In genomic region chr10:3237530-3237929, GRCh38 we compare ENCODE assay signal across 22 cellular contexts.
"Had no signal": no experiment of that assay in that cellular context is flagged by ENCODE, and none has a peak within 500 bp of the region (broad histone marks: within the 10 kb centered on the region; RNA-seq: fewer than 3 reads in every experiment).

No MANE protein-coding gene starts in this region.

- H3K27me3 ChIP-seq: esophagus muscularis mucosa, foreskin keratinocyte, gastroesophageal sphincter, heart left ventricle, hepatocyte, right lobe of liver, tibial artery, upper lobe of left lung had no signal

- H3K27ac ChIP-seq: esophagus muscularis mucosa, foreskin keratinocyte, gastroesophageal sphincter, heart left ventricle, hepatocyte, lower lobe of right lung, neutrophil, parathyroid adenoma, right lobe of liver, stomach, tibial artery, upper lobe of left lung had no signal

- DNase-seq: dermis blood vessel endothelial cell; effector memory CD4-positive, alpha-beta T cell; foreskin keratinocyte; heart left ventricle; left ventricle myocardium superior; lower lobe of right lung; natural killer cell; right lobe of liver; stimulated activated CD4-positive, alpha-beta T cell treated with anti-CD3 and anti-CD28 coated beads, Interleukin-12 subunit alpha, Interleukin-12 subunit beta, amount 100 ng/mL, for 4 hours; stimulated activated CD4-positive, alpha-beta T cell treated with anti-CD3 and anti-CD28 coated beads, Interleukin-1b, Interleukin-23, amount 100 ng/mL, for 48 hours; stimulated activated CD4-positive, alpha-beta T cell treated with anti-CD3 and anti-CD28 coated beads, Interleukin-4, amount 100 ng/mL, for 1 hour; stimulated activated CD8-positive, alpha-beta memory T cell treated with anti-CD3 and anti-CD28 coated beads, Interleukin-4, amount 100 ng/mL, for 48 hours; stimulated activated naive CD4-positive, alpha-beta T cell; stomach; tibial artery had no signal

- H3K4me2 ChIP-seq: hepatocyte had no signal

- H3K4me3 ChIP-seq: esophagus muscularis mucosa, gastroesophageal sphincter, heart left ventricle, hepatocyte, lower lobe of right lung, right lobe of liver, smooth muscle cell, stomach, tibial artery, upper lobe of left lung had no signal

- H3K9me3 ChIP-seq: esophagus muscularis mucosa, gastroesophageal sphincter, heart left ventricle, lower lobe of right lung, neutrophil, right lobe of liver, stomach, tibial artery, upper lobe of left lung had no signal

- H3K4me1 ChIP-seq: foreskin keratinocyte, parathyroid adenoma, right lobe of liver had no signal

- H3K9ac ChIP-seq: parathyroid adenoma had no signal

- H2AFZ ChIP-seq: hepatocyte, parathyroid adenoma had no signal

- H3K36me3 ChIP-seq: esophagus muscularis mucosa, gastroesophageal sphincter, heart left ventricle, lower lobe of right lung, neutrophil, right lobe of liver, stomach, tibial artery, upper lobe of left lung had no signal
